ENCODE assay signal across 18 cellular contexts in the genomic region with DNA sequence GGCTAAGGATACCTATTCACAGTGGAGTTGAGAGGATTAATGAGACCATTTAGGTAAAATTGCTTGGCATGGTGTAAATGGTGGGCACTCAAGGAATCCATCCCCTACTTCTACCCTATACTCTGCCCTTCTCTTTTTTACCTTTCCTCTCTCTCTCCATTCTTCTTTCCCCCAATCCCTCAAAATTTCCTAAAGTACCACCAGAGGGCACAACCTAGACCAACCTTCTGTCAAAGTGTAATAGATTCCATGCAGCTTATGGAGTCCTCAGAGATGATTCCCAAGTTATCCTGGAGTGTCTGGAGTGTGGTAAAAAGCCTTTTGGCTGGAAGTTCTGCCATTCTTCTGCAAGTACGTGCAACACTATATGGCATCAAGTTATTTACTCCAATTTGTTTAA. TPM values are rescaled to one million over a fixed set of nuclear protein-coding genes. Genes with fewer than 3 reads are reported as not detected.
A peak's percentile ranks its signal among the peaks of the same experiment; 100 is the strongest.
DNase-seq lines count a peak whose midpoint lies in the region; ATAC-seq and TF ChIP-seq lines count a peak whose summit lies in the region.
"Had no signal": no experiment of that assay in that cellular context is flagged by ENCODE, and none has a peak within 500 bp of the region (broad histone marks: within the 10 kb centered on the region; RNA-seq: fewer than 3 reads in every experiment).

No MANE protein-coding gene starts in this region.

- H3K4me1 ChIP-seq in PC-3 (ENCODE audit: insufficient read depth, low read length), result no peaks in the 10 kb centered on the region
- H3K4me1 ChIP-seq: testis had no signal

- H3K9ac ChIP-seq in PC-3 (ENCODE audit: low read length), result no peak overlapping the region

- H4K20me1 ChIP-seq in PC-3 (ENCODE audit: low read length), result no peaks in the 10 kb centered on the region

- POLR2A ChIA-PET in PC-3 (lab: Charles Lee; ENCODE audit: unreplicated experiment), result interaction anchor here (0.6 kb wide), 1 partner anchor 218 kb away, joined by 3 read pairs; no protein-coding TSS in a partner anchor

- H3K27ac ChIP-seq in PC-3 (ENCODE audit: low read length), result no peak overlapping the region
- H3K27ac ChIP-seq: testis had no signal

- peak; percentile 28 for DNase-seq in DMS53 (lab: John Stamatoyannopoulos, UW)
- no peak for DNase-seq in DMS53 treated with DMSO at 0.1 percent for 48 hours (lab: John Stamatoyannopoulos, UW; ENCODE audit: unreplicated experiment)
- DNase-seq in PC-3, result peak; percentile 23
- DNase-seq in fibroblast of peridontal ligament (ENCODE audit: extremely low read depth), result peak; percentile 21
- DNase-seq in renal cortical epithelial cell (ENCODE audit: low read depth), result peak; percentile 3
- no peak for DNase-seq in HuH-7.5 (ENCODE audit: low spot score)
- DNase-seq: activated B cell treated with CpG ODN at 0.5 μM for 24 hours; activated CD8-positive, alpha-beta memory T cell treated with anti-CD3 and anti-CD28 coated beads, Interleukin-2, amount 50 U/mL, for 4 hours; activated naive CD4-positive, alpha-beta T cell treated with anti-CD3 and anti-CD28 coated beads, Interleukin-2, amount 50 U/mL, for 16 hours; central memory CD4-positive, alpha-beta T cell; hippocampal formation; NCI-H1436; NCI-H774; testis had no signal

- no peaks in the 10 kb centered on the region for H3F3A ChIP-seq in PC-3 (ENCODE audit: low read length, unreplicated experiment)

- H3K27me3 ChIP-seq in PC-3 (ENCODE audit: low read length), result no peaks in the 10 kb centered on the region
- H3K27me3 ChIP-seq: testis had no signal

- no peak overlapping the region for H2AFZ ChIP-seq in PC-3 (ENCODE audit: low read length)

- intact Hi-C loops in PC-3 (cut with micrococcal nuclease), result loop anchor here (1.0 to 10.0 kb wide), 2 partner anchors 29 to 74 kb away; no protein-coding TSS in a partner anchor

- no peak overlapping the region for H3K4me2 ChIP-seq in PC-3 (ENCODE audit: low read length)

- ATAC-seq in PC-3 (no peak), GM18502 (IDR thresholded peaks at IDR 0.05; ENCODE audit: poor library complexity, unreplicated experiment) (no peak), GM18519 (IDR thresholded peaks at IDR 0.05; ENCODE audit: low FRiP score, unreplicated experiment) (no peak)

- no TSS peak for BruUV-seq in PC-3 (replicated peaks; lab: Mats Ljungman, UMichigan)

- peak; percentile 54; the same call in 1 of the 2 replicates for TF ChIP-seq CTCF in PC-3 (conservative IDR thresholded peaks at IDR 0.05; ENCODE audit: low read depth, low read length)

- no peak overlapping the region for H3K4me3 ChIP-seq in PC-3 (ENCODE audit: low read length)
- H3K4me3 ChIP-seq: testis had no signal

- H3K9me2 ChIP-seq in PC-3 (replicated peaks; ENCODE audit: low read length), result no peaks in the 10 kb centered on the region

- H3K79me2 ChIP-seq in PC-3 (ENCODE audit: low read length), result no peaks in the 10 kb centered on the region

- CTCF ChIA-PET in PC-3 (lab: Charles Lee), result no interaction called here

- H3K9me3 ChIP-seq in PC-3 (ENCODE audit: low read length), result no peaks in the 10 kb centered on the region
- H3K9me3 ChIP-seq: testis had no signal

- no peaks in the 10 kb centered on the region for H3K36me3 ChIP-seq in PC-3 (ENCODE audit: low read depth, low read length)

RNA-seq across cellular contexts. Expression of a gene that starts 33.0 kb away (rescaled TPM):
- total RNA-seq in PC-3 (2014; rRNA removed), result not detected in 2 replicates
- not detected in 2 replicates for total RNA-seq in renal cortical epithelial cell
- total RNA-seq: A172, activated B cell treated with CpG ODN at 0.5 μM for 24 hours, mesenteric fat pad, testis had no signal

Comparison
In these comparisons a context has a peak if more than half of its experiments do, and no peak if none do; other contexts are left out.
1. DNase-seq: peak in DMS53 (single experiment), PC-3 (single experiment), fibroblast of peridontal ligament (single experiment) and renal cortical epithelial cell (single experiment); none in DMS53 treated with DMSO at 0.1 percent for 48 hours (single experiment) and HuH-7.5 (single experiment).